ENCODE assay signal across 1 cellular context in the genomic region with DNA sequence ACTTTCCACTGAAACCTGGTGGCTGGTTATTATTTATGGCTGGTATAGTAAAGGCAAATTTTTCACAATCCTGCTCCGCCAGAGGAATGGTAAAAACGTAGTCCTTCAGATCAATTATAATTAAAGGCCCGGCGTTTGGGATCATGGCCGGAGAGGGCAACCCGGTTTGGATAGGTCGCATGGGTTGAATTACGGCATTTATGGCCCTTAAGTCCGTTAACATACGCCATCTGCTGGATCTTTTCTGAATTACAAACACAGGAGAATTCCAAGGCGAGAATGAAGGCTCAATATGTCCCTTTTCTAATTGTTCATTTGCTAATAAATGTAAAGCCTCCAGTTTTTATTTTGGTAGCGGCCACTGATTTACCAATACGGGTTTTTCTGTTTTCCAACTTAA.
TF ChIP-seq lines count a peak whose summit lies in the region.

No MANE protein-coding gene starts in this region.

TF ChIP-seq in HepG2, 621 proteins besides CTCF, POLR2A, EP300 and RAD21:
- no peak for TF ChIP-seq KDM2A (CRISPR knock-in tag; IDR thresholded peaks at IDR 0.05; ENCODE audit: borderline replicate concordance, low read depth)
- no peak for TF ChIP-seq THYN1 (CRISPR knock-in tag; IDR thresholded peaks at IDR 0.05; ENCODE audit: borderline replicate concordance, low read depth)
- no peak for TF ChIP-seq MAFF (IDR thresholded peaks at IDR 0.05; ENCODE audit: low read depth, low read length)
- no peak for TF ChIP-seq PHF21A (CRISPR knock-in tag; IDR thresholded peaks at IDR 0.05)
- TF ChIP-seq, protein P1, sequence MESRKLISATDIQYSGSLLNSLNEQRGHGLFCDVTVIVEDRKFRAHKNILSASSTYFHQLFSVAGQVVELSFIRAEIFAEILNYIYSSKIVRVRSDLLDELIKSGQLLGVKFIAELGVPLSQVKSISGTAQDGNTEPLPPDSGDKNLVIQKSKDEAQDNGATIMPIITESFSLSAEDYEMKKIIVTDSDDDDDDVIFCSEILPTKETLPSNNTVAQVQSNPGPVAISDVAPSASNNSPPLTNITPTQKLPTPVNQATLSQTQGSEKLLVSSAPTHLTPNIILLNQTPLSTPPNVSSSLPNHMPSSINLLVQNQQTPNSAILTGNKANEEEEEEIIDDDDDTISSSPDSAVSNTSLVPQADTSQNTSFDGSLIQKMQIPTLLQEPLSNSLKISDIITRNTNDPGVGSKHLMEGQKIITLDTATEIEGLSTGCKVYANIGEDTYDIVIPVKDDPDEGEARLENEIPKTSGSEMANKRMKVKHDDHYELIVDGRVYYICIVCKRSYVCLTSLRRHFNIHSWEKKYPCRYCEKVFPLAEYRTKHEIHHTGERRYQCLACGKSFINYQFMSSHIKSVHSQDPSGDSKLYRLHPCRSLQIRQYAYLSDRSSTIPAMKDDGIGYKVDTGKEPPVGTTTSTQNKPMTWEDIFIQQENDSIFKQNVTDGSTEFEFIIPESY (CRISPR knock-in tag; IDR thresholded peaks at IDR 0.05) = peak; percentile 80; the same call in 1 of the 2 replicates
